ENCODE assay signal across 10 cellular contexts in genomic region chr16:56851671-56852400, GRCh38. TPM values are rescaled to one million over a fixed set of nuclear protein-coding genes. Genes with fewer than 3 reads are reported as not detected.
DNase-seq lines count a peak whose midpoint lies in the region; TF ChIP-seq lines count a peak whose summit lies in the region.
"Had no signal": no experiment of that assay in that cellular context is flagged by ENCODE, and none has a peak within 500 bp of the region (broad histone marks: within the 10 kb centered on the region; RNA-seq: fewer than 3 reads in every experiment).

No MANE protein-coding gene starts in this region.

- no peaks in the 10 kb centered on the region for H3K36me3 Mint-ChIP-seq in CD4-positive, alpha-beta memory T cell

- H3K4me3 ChIP-seq in HL-60 (replicated peaks; ENCODE audit: insufficient read depth, low read length) (no peak overlapping the region), adrenal gland (no peak overlapping the region)
- H3K4me3 ChIP-seq in CD4-positive, alpha-beta memory T cell (ENCODE audit: low read length in 2 of 2): no peak overlapping the region

- POLR2A ChIA-PET in CD4-positive, alpha-beta memory T cell (lab: Charles Lee; ENCODE audit: partially characterized antibody): no interaction called here

- H3K9me3 Mint-ChIP-seq in CD4-positive, alpha-beta memory T cell: peaks cover 0 to 5% (median 0%) of the 10 kb centered on the region in 8 donors
- H3K9me3 Mint-ChIP-seq: stimulated activated naive CD8-positive, alpha-beta T cell treated with anti-CD3 and anti-CD28 coated beads, Interleukin-15, Interleukin-2, amounts not matched to agents 100 ng/mL and 50 ng/mL, for 24 hours had no signal

- no peaks in the 10 kb centered on the region for H3K27me3 Mint-ChIP-seq in CD4-positive, alpha-beta memory T cell
- H3K27me3 Mint-ChIP-seq: stimulated activated naive CD8-positive, alpha-beta T cell treated with anti-CD3 and anti-CD28 coated beads, Interleukin-15, Interleukin-2, amounts not matched to agents 100 ng/mL and 50 ng/mL, for 24 hours had no signal

- H3K36me3 ChIP-seq in adrenal gland (replicated peaks in 1 of 2): no peaks in the 10 kb centered on the region
- no peaks in the 10 kb centered on the region for H3K36me3 ChIP-seq in CD4-positive, alpha-beta memory T cell (ENCODE audit: insufficient read depth, low read length)

- H3K4me1 Mint-ChIP-seq in CD4-positive, alpha-beta memory T cell: peaks cover 11 to 19% (median 13%) of the 10 kb centered on the region in 4 donors

- no peaks in the 10 kb centered on the region for H3K27me3 ChIP-seq in HL-60 (ENCODE audit: insufficient read depth, poor library complexity, severe bottlenecking)
- no peaks in the 10 kb centered on the region for H3K27me3 ChIP-seq in adrenal gland
- no peaks in the 10 kb centered on the region for H3K27me3 ChIP-seq in CD4-positive, alpha-beta memory T cell (ENCODE audit: insufficient read depth, low read length)

- TF ChIP-seq POLR2A in adrenal gland (IDR thresholded peaks at IDR 0.05): no peak

- CTCF ChIA-PET in CD4-positive, alpha-beta memory T cell (lab: Charles Lee; ENCODE audit: partially characterized antibody): interaction anchor here (0.6 to 1.5 kb wide), 3 partner anchors 9 to 69 kb away, joined by 3 read pairs; no protein-coding TSS in a partner anchor

- DNase-seq in AG20443 (ENCODE audit: low spot score) (peak; percentile 43), HL-60 (ENCODE audit: low read depth in 1 of 2, low spot score in 1 of 2) (peak in 1 of 2 experiments; percentile 22), adrenal gland (peak in 1 of 7 donors; percentile 13), kidney tubule cell (ENCODE audit: low spot score) (peak; percentile 16), NCI-H510A treated with DMSO at 0.1 percent for 48 hours (lab: John Stamatoyannopoulos, UW) (no peak)
- no peak for DNase-seq in activated CD4-positive, alpha-beta T cell treated with anti-CD3 and anti-CD28 coated beads for 1 hour
- no peak for DNase-seq in activated CD4-positive, CD25-positive, alpha-beta regulatory T cell treated with anti-CD3 and anti-CD28 coated beads, Interleukin-2, amount 50 U/mL, for 72 hours
- no peak for DNase-seq in CD4-positive, alpha-beta memory T cell

- H3K27ac ChIP-seq in HL-60 (replicated peaks): no peak overlapping the region
- no peak overlapping the region for H3K27ac ChIP-seq in adrenal gland
- no peak overlapping the region for H3K27ac ChIP-seq in CD4-positive, alpha-beta memory T cell (ENCODE audit: low read depth, low read length)

- no peaks in the 10 kb centered on the region for H3K9me3 ChIP-seq in adrenal gland (replicated peaks in 1 of 3)
- H3K9me3 ChIP-seq in CD4-positive, alpha-beta memory T cell (ENCODE audit: control insufficient read depth in 1 of 2, low read length in 2 of 2): no peaks in the 10 kb centered on the region

- peak; percentile 32 for TF ChIP-seq CTCF in HL-60 (IDR thresholded peaks at IDR 0.05; ENCODE audit: insufficient read depth, low read length)
- peak in 5 of 6 experiments; percentile 13 to 38 (median 28) for TF ChIP-seq CTCF in adrenal gland (IDR thresholded peaks at IDR 0.05)

- intact Hi-C loops in adrenal gland (cut with DNase I): no loop called here
- intact Hi-C loops in CD4-positive, alpha-beta memory T cell (cut with micrococcal nuclease): no loop called here

- peak overlapping the region in 1 of 7 donors; percentile 29 for H3K27ac Mint-ChIP-seq in CD4-positive, alpha-beta memory T cell
- H3K27ac Mint-ChIP-seq: stimulated activated naive CD8-positive, alpha-beta T cell treated with anti-CD3 and anti-CD28 coated beads, Interleukin-15, Interleukin-2, amounts not matched to agents 100 ng/mL and 50 ng/mL, for 24 hours had no signal

- WGBS in adrenal gland, 4 donors: 56 to 72% (median 63%) methylated on average over 7 to 8 of the region's 8 CpGs

- no peak overlapping the region for H3K4me3 Mint-ChIP-seq in CD4-positive, alpha-beta memory T cell
- H3K4me3 Mint-ChIP-seq: stimulated activated naive CD8-positive, alpha-beta T cell treated with anti-CD3 and anti-CD28 coated beads, Interleukin-15, Interleukin-2, amounts not matched to agents 100 ng/mL and 50 ng/mL, for 24 hours had no signal

- peaks cover 4 to 20% of the 10 kb centered on the region in 2 donors for H3K4me1 ChIP-seq in adrenal gland (replicated peaks in 1 of 2)
- H3K4me1 ChIP-seq in CD4-positive, alpha-beta memory T cell (ENCODE audit: insufficient read depth, low read length): peaks cover 11% of the 10 kb centered on the region

RNA-seq across cellular contexts. Expression of gene SLC12A3, which starts 13.2 kb away (rescaled TPM):
- total RNA-seq in adrenal gland: not detected
- polyA plus RNA-seq in adrenal gland: under 1 TPM in 1 of 3 donors, not detected in 2; 0.03 TPM
- not detected for total RNA-seq in CD4-positive, alpha-beta memory T cell
- polyA plus RNA-seq in CD4-positive, alpha-beta memory T cell: not detected
- total RNA-seq: T-helper 1 cell treated with Interleukin-12 subunit alpha and Interleukin-12 subunit beta and Interleukin-4 antibody, amounts not matched to agents 30 ng/mL and 1 ng/mL, for 36 hours had no signal

Comparison
In these comparisons a context has a peak if more than half of its experiments do, and no peak if none do; other contexts are left out.
1. DNase-seq: peak in AG20443 (single experiment) and kidney tubule cell (single experiment); none in activated CD4-positive, alpha-beta T cell treated with anti-CD3 and anti-CD28 coated beads for 1 hour (single experiment), activated CD4-positive, CD25-positive, alpha-beta regulatory T cell treated with anti-CD3 and anti-CD28 coated beads, Interleukin-2, amount 50 U/mL, for 72 hours (single experiment), NCI-H510A treated with DMSO at 0.1 percent for 48 hours (single experiment) and CD4-positive, alpha-beta memory T cell (0 of 5).